8 cellular contexts compared by ENCODE assay signal in the genomic region with DNA sequence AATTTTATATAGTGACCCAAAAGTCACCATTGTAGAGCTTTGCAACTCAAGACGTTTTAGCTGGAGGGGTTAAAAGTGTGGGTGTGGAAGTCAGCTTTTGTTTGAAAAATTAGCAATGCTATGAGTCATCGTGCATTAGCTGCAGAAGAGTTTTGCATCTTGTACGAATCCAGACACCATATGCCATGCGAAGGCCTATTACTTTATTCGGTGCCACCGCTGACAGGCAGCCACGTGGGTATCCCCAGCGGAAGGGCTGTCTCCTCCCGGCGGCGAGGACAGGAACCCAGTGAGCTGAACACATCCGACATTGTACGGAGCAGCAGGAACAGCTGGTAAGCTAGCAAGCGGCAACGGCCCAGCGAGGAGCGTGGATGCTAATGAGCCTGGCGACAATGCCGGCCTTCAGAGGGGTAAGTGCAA.
DNase-seq lines count a peak whose midpoint lies in the region; ATAC-seq, FAIRE-seq and TF ChIP-seq lines count a peak whose summit lies in the region.

No MANE protein-coding gene starts in this region.

- peaks cover 41% of the 10 kb centered on the region for H3K4me1 Mint-ChIP-seq in CD14-positive monocyte
- H3K4me1 Mint-ChIP-seq in astrocyte (ENCODE audit: low read depth, unreplicated experiment) = peaks cover 3% of the 10 kb centered on the region

- H3K9me3 ChIP-seq in astrocyte (ENCODE audit: insufficient read depth, low read depth, low read length) (no peaks in the 10 kb centered on the region), iPS-15b (ENCODE audit: control insufficient read depth, insufficient read depth, low read length) (no peaks in the 10 kb centered on the region)

- FAIRE-seq in astrocyte (lab: Jason Lieb, UNC) = no peak

- H3K36me3 ChIP-seq in astrocyte (ENCODE audit: insufficient read depth, low read length) (no peaks in the 10 kb centered on the region), iPS-15b (ENCODE audit: control insufficient read depth, insufficient read depth, low read length) (no peaks in the 10 kb centered on the region)

- H3K4me3 ChIP-seq in astrocyte (ENCODE audit: insufficient read depth, low read depth, low read length) = peak overlapping the region; percentile 20
- peak overlapping the region; percentile 6 for H3K4me3 ChIP-seq in iPS-15b (ENCODE audit: low read depth, low read length)

- H3K27me3 Mint-ChIP-seq in CD14-positive monocyte (ENCODE audit: low read depth in 3 of 3) (no peaks in the 10 kb centered on the region), astrocyte (ENCODE audit: low read depth, unreplicated experiment) (peaks cover 2% of the 10 kb centered on the region)

- peak; percentile 86 for DNase-seq in CD14-positive monocyte (ENCODE audit: low spot score)
- peak; percentile 80 for DNase-seq in astrocyte (ENCODE audit: low read depth)
- DNase-seq in stimulated activated CD4-positive, alpha-beta T cell treated with anti-CD3 and anti-CD28 coated beads, Interleukin-12 subunit alpha, Interleukin-12 subunit beta, amount 100 ng/mL, for 48 hours (ENCODE audit: low read depth in 2 of 3, low spot score in 1 of 3) = peak; percentile 52 to 68 (median 64)
- no peak for DNase-seq in cortex of kidney (lab: John Stamatoyannopoulos, UW)

- intact Hi-C loops in CD14-positive monocyte (cut with micrococcal nuclease) = no loop called here

- H3K27me3 ChIP-seq in astrocyte (ENCODE audit: insufficient read depth, low read length) = no peaks in the 10 kb centered on the region
- H3K27me3 ChIP-seq in iPS-15b (ENCODE audit: control insufficient read depth, insufficient read depth, low read length) = no peaks in the 10 kb centered on the region

- H4K20me1 ChIP-seq in astrocyte (ENCODE audit: insufficient read depth, low read length) = no peaks in the 10 kb centered on the region

- peak overlapping the region; percentile 79 for H3K4me2 ChIP-seq in astrocyte (ENCODE audit: low read length)

- H3K36me3 Mint-ChIP-seq in CD14-positive monocyte = peaks cover 29 to 42% of the 10 kb centered on the region in 2 donors
- no peaks in the 10 kb centered on the region for H3K36me3 Mint-ChIP-seq in astrocyte (ENCODE audit: low read depth, unreplicated experiment)

- H3K4me1 ChIP-seq in astrocyte (ENCODE audit: insufficient read depth, low read length) (peaks cover 12% of the 10 kb centered on the region), iPS-15b (ENCODE audit: control insufficient read depth, insufficient read depth, low read length) (peaks cover 4% of the 10 kb centered on the region)

- H3K9me3 Mint-ChIP-seq in CD14-positive monocyte (no peaks in the 10 kb centered on the region), astrocyte (ENCODE audit: unreplicated experiment) (no peaks in the 10 kb centered on the region)

- H3K9ac ChIP-seq in astrocyte (ENCODE audit: low read length) (peak overlapping the region; percentile 8), iPS-15b (ENCODE audit: low read depth, low read length) (no peak overlapping the region)

- ATAC-seq in GM19372 (IDR thresholded peaks at IDR 0.05; ENCODE audit: low read depth, unreplicated experiment) (peak; percentile 91), HG03442 (IDR thresholded peaks at IDR 0.05; ENCODE audit: unreplicated experiment) (peak; percentile 91), SK-N-SH treated with all-trans-retinoic acid at 6 μM for 48 hours (peak; percentile 34; the same call in 2 of the 3 replicates)

- H3K27ac Mint-ChIP-seq in CD14-positive monocyte (peak overlapping the region in 6 of 7 donors; percentile 19 to 89 (median 74)), astrocyte (ENCODE audit: unreplicated experiment) (peak overlapping the region; percentile 27)

- TF ChIP-seq CTCF in CD14-positive monocyte (IDR thresholded peaks at IDR 0.05) = peak; percentile 7
- no peak for TF ChIP-seq CTCF in astrocyte (IDR thresholded peaks at IDR 0.05; ENCODE audit: insufficient read depth, low read depth, low read length)

- peak overlapping the region; percentile 87 for H2AFZ ChIP-seq in astrocyte (ENCODE audit: low read depth, low read length)

- H3K79me2 ChIP-seq in astrocyte (ENCODE audit: insufficient read depth, low read length) = no peaks in the 10 kb centered on the region

- H3K4me3 Mint-ChIP-seq in CD14-positive monocyte = peak overlapping the region; percentile 62 to 88
- H3K4me3 Mint-ChIP-seq in astrocyte (ENCODE audit: unreplicated experiment) = peak overlapping the region; percentile 75

- no peak overlapping the region for H3K27ac ChIP-seq in astrocyte (ENCODE audit: low read depth, low read length)

TF ChIP-seq in SK-N-SH treated with all-trans-retinoic acid at 6 μM for 48 hours, 23 proteins besides CTCF, POLR2A, EP300 and RAD21:
- TF ChIP-seq SNAI2 (CRISPR knock-in tag; IDR thresholded peaks at IDR 0.05) = no peak
- no peak for TF ChIP-seq ZNF565 (CRISPR knock-in tag; conservative IDR thresholded peaks at IDR 0.05; ENCODE audit: low read depth)
- TF ChIP-seq CREB5 (CRISPR knock-in tag; IDR thresholded peaks at IDR 0.05; ENCODE audit: low read depth) = no peak
- no peak for TF ChIP-seq CSDC2 (CRISPR knock-in tag; IDR thresholded peaks at IDR 0.05)
- TF ChIP-seq POU6F1 (CRISPR knock-in tag; IDR thresholded peaks at IDR 0.05; ENCODE audit: borderline replicate concordance, low read depth) = no peak
- no peak for TF ChIP-seq ZFP3 (CRISPR knock-in tag; IDR thresholded peaks at IDR 0.05)
- no peak for TF ChIP-seq TOX (CRISPR knock-in tag; IDR thresholded peaks at IDR 0.05; ENCODE audit: borderline replicate concordance)

Comparison
In these comparisons a context has a peak if more than half of its experiments do, and no peak if none do; other contexts are left out.
1. ATAC-seq: peak in every context shown above with its lines; median percentile 91 in GM19372; 91 in HG03442; 34 in SK-N-SH treated with all-trans-retinoic acid at 6 μM for 48 hours.